ENCODE assay signal across 8 cellular contexts in the genomic region with DNA sequence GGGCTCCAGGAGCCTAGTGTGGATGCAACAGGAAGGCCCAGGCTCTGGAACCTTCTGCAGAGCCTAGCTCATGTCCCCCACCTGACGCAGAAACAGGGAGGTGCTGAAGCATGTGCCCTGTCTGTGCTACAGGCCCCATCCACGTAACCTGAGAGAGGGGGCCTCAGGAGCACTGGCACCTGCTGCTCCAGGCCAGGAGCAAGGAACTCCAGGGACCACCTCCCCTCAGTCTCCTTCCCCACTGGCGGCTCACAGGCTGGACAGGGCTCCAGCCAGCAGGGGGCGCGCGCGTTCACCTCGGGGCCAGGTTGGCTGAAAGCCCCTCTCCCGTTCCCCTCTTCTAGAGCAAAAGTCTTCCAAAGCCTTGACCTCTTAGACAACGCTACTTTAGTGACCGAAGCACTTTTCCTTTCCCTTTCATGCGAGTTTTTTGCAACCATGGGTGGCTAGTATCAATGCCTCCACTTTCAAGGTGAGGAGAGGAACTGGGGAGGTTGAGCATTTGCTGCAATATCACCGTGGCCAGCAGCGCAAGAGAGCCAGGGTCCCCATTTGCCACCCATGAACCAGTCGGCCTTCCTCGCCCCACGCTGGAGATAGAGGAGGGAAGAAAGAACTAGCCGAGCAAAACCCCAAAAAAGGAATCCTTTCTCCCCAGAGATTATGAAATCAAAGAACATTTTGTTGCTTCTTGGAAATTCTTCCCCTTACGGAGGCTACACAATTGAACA. TPM values are rescaled to one million over a fixed set of nuclear protein-coding genes. Genes with fewer than 3 reads are reported as not detected.
A peak's percentile ranks its signal among the peaks of the same experiment; 100 is the strongest.
DNase-seq lines count a peak whose midpoint lies in the region; ATAC-seq lines count a peak whose summit lies in the region.

No MANE protein-coding gene starts in this region.

- CTCF ChIA-PET in activated CD4-positive, alpha-beta memory T cell treated with anti-CD3 and anti-CD28 coated beads, Interleukin-2, amount 10 ng/mL, durations not matched to agents 7 days and 5 days (lab: Charles Lee): interaction anchor here (0.6 to 3.0 kb wide), 16 partner anchors 8 to 70 kb away, joined by 3 to 17 read pairs (median 4); partner anchors contain the start of gene H6PD

- no peak overlapping the region for H2BK15ac ChIP-seq in mesenchymal stem cell (ENCODE audit: low read depth, poor library complexity, severe bottlenecking)

- H3K9ac ChIP-seq in mesenchymal stem cell (ENCODE audit: low read length): peak overlapping the region; percentile 99

- H2BK5ac ChIP-seq in mesenchymal stem cell (ENCODE audit: low read depth, low read length, poor library complexity, severe bottlenecking): peak overlapping the region; percentile 96

- peak overlapping the region; percentile 60 for H3K4me2 ChIP-seq in mesenchymal stem cell (ENCODE audit: low read length, poor library complexity, severe bottlenecking)

- peak overlapping the region; percentile 8 for H4K91ac ChIP-seq in mesenchymal stem cell (ENCODE audit: low read length)

- POLR2A ChIA-PET in activated CD4-positive, alpha-beta memory T cell treated with anti-CD3 and anti-CD28 coated beads, Interleukin-2, amount 10 ng/mL, durations not matched to agents 7 days and 5 days (lab: Charles Lee): interaction anchor here (1.0 kb wide), 1 partner anchor 64 kb away, joined by 4 read pairs; no protein-coding TSS in a partner anchor

- no peaks in the 10 kb centered on the region for H3K9me3 ChIP-seq in mesenchymal stem cell (ENCODE audit: control insufficient read depth, low read length)

- H3K79me1 ChIP-seq in mesenchymal stem cell (replicated peaks; ENCODE audit: low read length, poor library complexity, severe bottlenecking): peaks cover 17% of the 10 kb centered on the region

- no peaks in the 10 kb centered on the region for H3K9me3 Mint-ChIP-seq in activated CD4-positive, alpha-beta memory T cell treated with anti-CD3 and anti-CD28 coated beads, Interleukin-2, amount 10 ng/mL, durations not matched to agents 7 days and 5 days

- H4K8ac ChIP-seq in mesenchymal stem cell (ENCODE audit: low read length): peak overlapping the region; percentile 63

- H3K27ac ChIP-seq in ACC112 (ENCODE audit: low read depth, low read length): peak overlapping the region; percentile 65
- peak overlapping the region; percentile 93 for H3K27ac ChIP-seq in mesenchymal stem cell (ENCODE audit: low read length, poor library complexity, severe bottlenecking)

- H3K27me3 Mint-ChIP-seq in activated CD4-positive, alpha-beta memory T cell treated with anti-CD3 and anti-CD28 coated beads, Interleukin-2, amount 10 ng/mL, durations not matched to agents 7 days and 5 days: peaks cover 7% of the 10 kb centered on the region

- no peaks in the 10 kb centered on the region for H3K27me3 ChIP-seq in ACC112 (ENCODE audit: insufficient read depth, low read length)
- H3K27me3 ChIP-seq in mesenchymal stem cell (ENCODE audit: control insufficient read depth in 1 of 2, insufficient read depth in 1 of 2, low read length in 2 of 2): no peaks in the 10 kb centered on the region

- H3K79me2 ChIP-seq in ACC112 (ENCODE audit: control insufficient read depth, insufficient read depth, low read length, unreplicated experiment): peaks cover 42% of the 10 kb centered on the region

- H2BK12ac ChIP-seq in mesenchymal stem cell (ENCODE audit: low read length in 2 of 2): peak overlapping the region in 1 of 2 experiments; percentile 68

- peak overlapping the region in 1 of 2 experiments; percentile 60 for H3K23ac ChIP-seq in mesenchymal stem cell (ENCODE audit: low read length in 2 of 2)

- H3K4me1 Mint-ChIP-seq in activated CD4-positive, alpha-beta memory T cell treated with anti-CD3 and anti-CD28 coated beads, Interleukin-2, amount 10 ng/mL, durations not matched to agents 7 days and 5 days: peaks cover 27% of the 10 kb centered on the region

- H3K4me1 ChIP-seq in ACC112 (ENCODE audit: control insufficient read depth, insufficient read depth, low read length, unreplicated experiment) (peaks cover 11% of the 10 kb centered on the region), mesenchymal stem cell (ENCODE audit: control insufficient read depth, insufficient read depth, low read depth, low read length) (peaks cover 33% of the 10 kb centered on the region)

- ATAC-seq in GM18909 (IDR thresholded peaks at IDR 0.05; ENCODE audit: poor library complexity, unreplicated experiment): peak; percentile 36

- WGBS in mesenchymal stem cell: 12% methylated on average over 16 of the region's 19 CpGs

- peaks cover 6% of the 10 kb centered on the region for H3K36me3 Mint-ChIP-seq in activated CD4-positive, alpha-beta memory T cell treated with anti-CD3 and anti-CD28 coated beads, Interleukin-2, amount 10 ng/mL, durations not matched to agents 7 days and 5 days (ENCODE audit: low read depth)

- H2BK120ac ChIP-seq in mesenchymal stem cell (ENCODE audit: low read depth, low read length): peak overlapping the region; percentile 97

- H3K4ac ChIP-seq in mesenchymal stem cell (ENCODE audit: low read depth in 1 of 2, low read length in 2 of 2): peak overlapping the region; percentile 1 to 91

- peak overlapping the region in 1 of 2 experiments; percentile 85 for H3K14ac ChIP-seq in mesenchymal stem cell (ENCODE audit: low read length in 2 of 2)

- peak; percentile 31 for DNase-seq in NCI-H1048 (lab: John Stamatoyannopoulos, UW)
- DNase-seq in activated CD4-positive, alpha-beta memory T cell treated with anti-CD3 and anti-CD28 coated beads, Interleukin-2, amount 10 ng/mL, durations not matched to agents 7 days and 5 days: peak; percentile 77
- peak; percentile 55 for DNase-seq in effector CD8-positive, alpha-beta T cell (lab: John Stamatoyannopoulos, UW)
- peak; percentile 79 for DNase-seq in mesenchymal stem cell
- DNase-seq in stimulated activated CD8-positive, alpha-beta memory T cell treated with anti-CD3 and anti-CD28 coated beads, Interleukin-15, amount 100 ng/mL, for 4 hours (ENCODE audit: low read depth in 2 of 2): peak; percentile 27 to 30
- no peak for DNase-seq in SHP77 (lab: John Stamatoyannopoulos, UW)

- peak overlapping the region; percentile 46 for H2AFZ ChIP-seq in ACC112 (ENCODE audit: low read length, unreplicated experiment)
- H2AFZ ChIP-seq in mesenchymal stem cell (ENCODE audit: low read depth, low read length): no peak overlapping the region

- H3K4me3 ChIP-seq in ACC112 (ENCODE audit: low read depth, low read length) (peak overlapping the region; percentile 89), mesenchymal stem cell (ENCODE audit: insufficient read depth in 1 of 2, low read depth in 1 of 2, low read length in 2 of 2) (peak overlapping the region; percentile 84 to 87)

- H3K27ac Mint-ChIP-seq in activated CD4-positive, alpha-beta memory T cell treated with anti-CD3 and anti-CD28 coated beads, Interleukin-2, amount 10 ng/mL, durations not matched to agents 7 days and 5 days: peak overlapping the region; percentile 69

- peak overlapping the region; percentile 90 for H2AK5ac ChIP-seq in mesenchymal stem cell (ENCODE audit: low read length, severe bottlenecking)

- peak overlapping the region; percentile 81 for H3K4me3 Mint-ChIP-seq in activated CD4-positive, alpha-beta memory T cell treated with anti-CD3 and anti-CD28 coated beads, Interleukin-2, amount 10 ng/mL, durations not matched to agents 7 days and 5 days

- no peaks in the 10 kb centered on the region; the same call in 1 of the 2 replicates for H3K36me3 ChIP-seq in ACC112 (ENCODE audit: insufficient read depth, low read length)
- peaks cover 28 to 59% of the 10 kb centered on the region in 2 experiments for H3K36me3 ChIP-seq in mesenchymal stem cell (ENCODE audit: control insufficient read depth in 1 of 2, insufficient read depth in 2 of 2, low read depth in 1 of 2, low read length in 2 of 2)

- peak overlapping the region; percentile 93 to 98 for H3K18ac ChIP-seq in mesenchymal stem cell (ENCODE audit: low read depth in 1 of 2, low read length in 2 of 2)

RNA-seq across cellular contexts. Expression of gene GPR157, which starts 52.4 kb away (rescaled TPM):
- 1 to 10 TPM; 3.5 to 5.0 TPM for total RNA-seq in activated CD4-positive, alpha-beta memory T cell treated with anti-CD3 and anti-CD28 coated beads, Interleukin-2, amount 10 ng/mL, durations not matched to agents 7 days and 5 days
- 2.7 TPM for polyA plus RNA-seq in mesenchymal stem cell (2013, experiment 1 of 2)
- 2.9 TPM for polyA plus RNA-seq in mesenchymal stem cell (2013, experiment 2 of 2)

RNA-seq across cellular contexts. Expression of gene H6PD, which starts 53.2 kb away (rescaled TPM):
- 10 to 100 TPM; 12.9 to 13.2 TPM for total RNA-seq in activated CD4-positive, alpha-beta memory T cell treated with anti-CD3 and anti-CD28 coated beads, Interleukin-2, amount 10 ng/mL, durations not matched to agents 7 days and 5 days
- polyA plus RNA-seq in mesenchymal stem cell (2013, experiment 1 of 2): 30.1 TPM
- polyA plus RNA-seq in mesenchymal stem cell (2013, experiment 2 of 2): 29.4 TPM

Comparison
In these comparisons a context has a peak if more than half of its experiments do, and no peak if none do; other contexts are left out.
1. DNase-seq: peak in NCI-H1048 (single experiment), activated CD4-positive, alpha-beta memory T cell treated with anti-CD3 and anti-CD28 coated beads, Interleukin-2, amount 10 ng/mL, durations not matched to agents 7 days and 5 days (single experiment), effector CD8-positive, alpha-beta T cell (single experiment), mesenchymal stem cell (single experiment) and stimulated activated CD8-positive, alpha-beta memory T cell treated with anti-CD3 and anti-CD28 coated beads, Interleukin-15, amount 100 ng/mL, for 4 hours (2 of 2); none in SHP77 (0 of 2).